9 cellular contexts compared by ENCODE assay signal in the genomic region with DNA sequence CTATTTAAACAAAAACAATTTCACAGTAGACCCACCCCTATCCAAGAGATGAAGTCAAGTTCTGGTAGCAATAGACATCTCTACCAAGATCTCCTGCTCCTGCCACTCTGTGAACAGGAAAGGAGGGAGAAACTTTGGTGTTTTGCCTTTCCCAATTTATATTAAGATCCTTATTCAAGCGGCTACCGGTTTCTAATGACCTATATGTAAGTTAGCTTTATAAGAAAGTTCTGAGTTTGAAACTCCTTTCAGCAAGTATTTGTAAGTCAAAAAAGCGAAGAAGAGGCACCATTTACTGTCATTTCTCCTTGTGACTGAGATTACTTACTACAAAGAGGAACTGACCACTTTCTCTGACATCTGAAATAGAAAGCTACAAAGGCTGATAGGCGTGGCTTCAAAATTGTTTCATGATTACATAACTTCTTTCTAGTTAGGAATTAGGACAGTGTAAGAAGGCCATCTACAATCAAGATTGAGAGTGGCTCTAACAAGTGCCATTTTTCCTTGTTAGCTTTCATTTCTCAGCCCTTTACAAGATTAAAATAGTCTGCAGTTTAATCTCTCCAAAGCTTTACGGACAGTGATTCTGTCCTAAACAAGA. TPM values are rescaled to one million over a fixed set of nuclear protein-coding genes. Genes with fewer than 3 reads are reported as not detected.
A peak's percentile ranks its signal among the peaks of the same experiment; 100 is the strongest.
DNase-seq lines count a peak whose midpoint lies in the region; ATAC-seq and TF ChIP-seq lines count a peak whose summit lies in the region.
"Had no signal": no experiment of that assay in that cellular context is flagged by ENCODE, and none has a peak within 500 bp of the region (broad histone marks: within the 10 kb centered on the region; RNA-seq: fewer than 3 reads in every experiment).

A gene (plus strand): TSS at position 448 of the 604 bp plus-strand sequence. CDS start 10,803 bp downstream, outside the sequence.

- no peaks in the 10 kb centered on the region for H3K36me3 ChIP-seq in left ventricle myocardium inferior

- no peaks in the 10 kb centered on the region for H3K27me3 ChIP-seq in left ventricle myocardium inferior (ENCODE audit: low read depth)

- no peaks in the 10 kb centered on the region for H3K4me1 Mint-ChIP-seq in nephron progenitor cell

- H3K4me1 ChIP-seq in left ventricle myocardium inferior, result no peaks in the 10 kb centered on the region

- peaks cover 33% of the 10 kb centered on the region for H3K9me3 Mint-ChIP-seq in nephron progenitor cell

- no peaks in the 10 kb centered on the region for H3K36me3 Mint-ChIP-seq in nephron progenitor cell (ENCODE audit: low read depth)

- H3K27me3 Mint-ChIP-seq in nephron progenitor cell (ENCODE audit: low read depth, poor library complexity), result no peaks in the 10 kb centered on the region

- no peak within 1 kb of the TSS for H3K4me3 Mint-ChIP-seq in nephron progenitor cell

- ATAC-seq in HG03460 (IDR thresholded peaks at IDR 0.05; ENCODE audit: unreplicated experiment), result peak; percentile 91

- TF ChIP-seq CTCF in GM12864 (IDR thresholded peaks at IDR 0.05; ENCODE audit: low read depth, low read length, missing control alignments) (no peak), GM20000 (IDR thresholded peaks at IDR 0.05; ENCODE audit: extremely low read depth, missing control alignments) (no peak), left ventricle myocardium inferior (IDR thresholded peaks at IDR 0.05; ENCODE audit: borderline replicate concordance) (no peak), nephron progenitor cell (IDR thresholded peaks at IDR 0.05) (no peak)

- H3K9me3 ChIP-seq in left ventricle myocardium inferior (replicated peaks), result peaks cover 22% of the 10 kb centered on the region

- intact Hi-C loops in left ventricle myocardium inferior (cut with micrococcal nuclease), result no loop called here

- H3K27ac Mint-ChIP-seq in nephron progenitor cell, result no peak within 1 kb of the TSS

- peak within 1 kb of the TSS; percentile 4 for H3K27ac ChIP-seq in left ventricle myocardium inferior (replicated peaks)

- H3K4me3 ChIP-seq in GM12864 (ENCODE audit: low read depth, low read length) (peak within 1 kb of the TSS; percentile 43; the same call in 1 of the 2 replicates), left ventricle myocardium inferior (peak within 1 kb of the TSS; percentile 19)

- DNase-seq in GM12864 (ENCODE audit: low read depth), result peak; percentile 81
- DNase-seq in GM20000 (ENCODE audit: low spot score), result peak; percentile 51
- DNase-seq in left ventricle myocardium inferior, result no peak
- no peak for DNase-seq in stimulated activated CD4-positive, alpha-beta T cell treated with anti-CD3 and anti-CD28 coated beads, Interleukin-4, amount 100 ng/mL, for 1 hour
- no peak for DNase-seq in SW 1271 (lab: John Stamatoyannopoulos, UW)
- no peak for DNase-seq in nephron progenitor cell
- DNase-seq in glomerular visceral epithelial cell (ENCODE audit: extremely low spot score), result no peak
- DNase-seq: T1000 had no signal

RNA-seq across cellular contexts. Expression of the gene that starts here (rescaled TPM):
- 2.7 TPM for total RNA-seq in left ventricle myocardium inferior

Comparison
In these comparisons a context has a peak if more than half of its experiments do, and no peak if none do; other contexts are left out.
1. DNase-seq: peak in GM12864 (single experiment) and GM20000 (single experiment); none in left ventricle myocardium inferior (single experiment), stimulated activated CD4-positive, alpha-beta T cell treated with anti-CD3 and anti-CD28 coated beads, Interleukin-4, amount 100 ng/mL, for 1 hour (single experiment), SW 1271 (0 of 2), nephron progenitor cell (single experiment) and glomerular visceral epithelial cell (single experiment).